Comparison of ENCODE assay signal across 1 cellular context in genomic region chr19:40797166-40797962, GRCh38.
A peak's percentile ranks its signal among the peaks of the same experiment; 100 is the strongest.
TF ChIP-seq lines count a peak whose summit lies in the region.

No MANE protein-coding gene starts in this region.

TF ChIP-seq in HepG2, 621 proteins besides CTCF, POLR2A, EP300 and RAD21 (continued from another document and continues in another):
- TF ChIP-seq HMGXB3 (CRISPR knock-in tag; IDR thresholded peaks at IDR 0.05; ENCODE audit: borderline replicate concordance) (no peak), ZNF333 (CRISPR knock-in tag; IDR thresholded peaks at IDR 0.05; ENCODE audit: borderline replicate concordance) (no peak), NCOR1 (IDR thresholded peaks at IDR 0.05; ENCODE audit: borderline replicate concordance, low read length) (no peak), GLI4 (CRISPR knock-in tag; IDR thresholded peaks at IDR 0.05; ENCODE audit: borderline replicate concordance) (no peak), NONO (IDR thresholded peaks at IDR 0.05) (no peak), NONO (CRISPR knock-in tag; conservative IDR thresholded peaks at IDR 0.05) (no peak; the same call in 1 of the 2 replicates), ZBTB21 (CRISPR knock-in tag; IDR thresholded peaks at IDR 0.05) (no peak), ZBTB3 (CRISPR knock-in tag; IDR thresholded peaks at IDR 0.05; ENCODE audit: borderline replicate concordance, low read depth) (no peak), TFDP1 (CRISPR knock-in tag; IDR thresholded peaks at IDR 0.05; ENCODE audit: borderline replicate concordance) (no peak), SP2 (CRISPR knock-in tag; IDR thresholded peaks at IDR 0.05) (no peak), ZMYM3 (CRISPR knock-in tag; IDR thresholded peaks at IDR 0.05) (no peak), FIP1L1 (IDR thresholded peaks at IDR 0.05; ENCODE audit: borderline replicate concordance, insufficient read depth, low read depth, low read length) (no peak), ZFY (CRISPR knock-in tag; IDR thresholded peaks at IDR 0.05) (no peak), MYC (CRISPR knock-in tag; IDR thresholded peaks at IDR 0.05; ENCODE audit: borderline replicate concordance) (no peak), TBP (CRISPR knock-in tag; IDR thresholded peaks at IDR 0.05) (no peak), ZNF331 (CRISPR knock-in tag; IDR thresholded peaks at IDR 0.05) (no peak), KDM3A (CRISPR knock-in tag; IDR thresholded peaks at IDR 0.05; ENCODE audit: low read depth) (no peak), ZFP36L2 (CRISPR knock-in tag; IDR thresholded peaks at IDR 0.05) (no peak), TCF7 (IDR thresholded peaks at IDR 0.05; ENCODE audit: low read depth) (0 out of 2 replicates have a peak, but pooled peaks have one; percentile 6), ARID4A (CRISPR knock-in tag; IDR thresholded peaks at IDR 0.05; ENCODE audit: borderline replicate concordance) (no peak), RXRA (CRISPR knock-in tag; IDR thresholded peaks at IDR 0.05) (no peak), TBL1XR1 (IDR thresholded peaks at IDR 0.05; ENCODE audit: borderline replicate concordance, low read length, partially characterized antibody) (no peak), FOXA1 (IDR thresholded peaks at IDR 0.05) (no peak), FOXA1 (CRISPR knock-in tag; IDR thresholded peaks at IDR 0.05) (0 out of 2 replicates have a peak, but pooled peaks have one; percentile 5), TRAFD1 (CRISPR knock-in tag; IDR thresholded peaks at IDR 0.05; ENCODE audit: borderline replicate concordance) (0 out of 2 replicates have a peak, but pooled peaks have one; percentile 19), ZNF678 (CRISPR knock-in tag; IDR thresholded peaks at IDR 0.05) (no peak), SOX5 (CRISPR knock-in tag; IDR thresholded peaks at IDR 0.05; ENCODE audit: borderline replicate concordance) (peak; percentile 29; the same call in 1 of the 2 replicates), PAF1 (CRISPR knock-in tag; IDR thresholded peaks at IDR 0.05) (no peak), HDAC2 (CRISPR knock-in tag; IDR thresholded peaks at IDR 0.05) (no peak), CBX1 (IDR thresholded peaks at IDR 0.05; ENCODE audit: low read depth) (no peak)
- TF ChIP-seq, protein P1, sequence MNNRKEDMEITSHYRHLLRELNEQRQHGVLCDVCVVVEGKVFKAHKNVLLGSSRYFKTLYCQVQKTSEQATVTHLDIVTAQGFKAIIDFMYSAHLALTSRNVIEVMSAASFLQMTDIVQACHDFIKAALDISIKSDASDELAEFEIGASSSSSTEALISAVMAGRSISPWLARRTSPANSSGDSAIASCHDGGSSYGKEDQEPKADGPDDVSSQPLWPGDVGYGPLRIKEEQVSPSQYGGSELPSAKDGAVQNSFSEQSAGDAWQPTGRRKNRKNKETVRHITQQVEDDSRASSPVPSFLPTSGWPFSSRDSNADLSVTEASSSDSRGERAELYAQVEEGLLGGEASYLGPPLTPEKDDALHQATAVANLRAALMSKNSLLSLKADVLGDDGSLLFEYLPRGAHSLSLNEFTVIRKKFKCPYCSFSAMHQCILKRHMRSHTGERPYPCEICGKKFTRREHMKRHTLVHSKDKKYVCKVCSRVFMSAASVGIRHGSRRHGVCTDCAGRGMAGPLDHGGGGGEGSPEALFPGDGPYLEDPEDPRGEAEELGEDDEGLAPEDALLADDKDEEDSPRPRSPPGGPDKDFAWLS (CRISPR knock-in tag; IDR thresholded peaks at IDR 0.05; ENCODE audit: borderline replicate concordance): no peak
- TF ChIP-seq, protein P2, sequence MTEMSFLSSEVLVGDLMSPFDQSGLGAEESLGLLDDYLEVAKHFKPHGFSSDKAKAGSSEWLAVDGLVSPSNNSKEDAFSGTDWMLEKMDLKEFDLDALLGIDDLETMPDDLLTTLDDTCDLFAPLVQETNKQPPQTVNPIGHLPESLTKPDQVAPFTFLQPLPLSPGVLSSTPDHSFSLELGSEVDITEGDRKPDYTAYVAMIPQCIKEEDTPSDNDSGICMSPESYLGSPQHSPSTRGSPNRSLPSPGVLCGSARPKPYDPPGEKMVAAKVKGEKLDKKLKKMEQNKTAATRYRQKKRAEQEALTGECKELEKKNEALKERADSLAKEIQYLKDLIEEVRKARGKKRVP (CRISPR knock-in tag; IDR thresholded peaks at IDR 0.05): no peak
- TF ChIP-seq, protein P3, sequence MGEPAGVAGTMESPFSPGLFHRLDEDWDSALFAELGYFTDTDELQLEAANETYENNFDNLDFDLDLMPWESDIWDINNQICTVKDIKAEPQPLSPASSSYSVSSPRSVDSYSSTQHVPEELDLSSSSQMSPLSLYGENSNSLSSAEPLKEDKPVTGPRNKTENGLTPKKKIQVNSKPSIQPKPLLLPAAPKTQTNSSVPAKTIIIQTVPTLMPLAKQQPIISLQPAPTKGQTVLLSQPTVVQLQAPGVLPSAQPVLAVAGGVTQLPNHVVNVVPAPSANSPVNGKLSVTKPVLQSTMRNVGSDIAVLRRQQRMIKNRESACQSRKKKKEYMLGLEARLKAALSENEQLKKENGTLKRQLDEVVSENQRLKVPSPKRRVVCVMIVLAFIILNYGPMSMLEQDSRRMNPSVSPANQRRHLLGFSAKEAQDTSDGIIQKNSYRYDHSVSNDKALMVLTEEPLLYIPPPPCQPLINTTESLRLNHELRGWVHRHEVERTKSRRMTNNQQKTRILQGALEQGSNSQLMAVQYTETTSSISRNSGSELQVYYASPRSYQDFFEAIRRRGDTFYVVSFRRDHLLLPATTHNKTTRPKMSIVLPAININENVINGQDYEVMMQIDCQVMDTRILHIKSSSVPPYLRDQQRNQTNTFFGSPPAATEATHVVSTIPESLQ (CRISPR knock-in tag; conservative IDR thresholded peaks at IDR 0.05): no peak
